Comparison of ENCODE assay signal across 10 cellular contexts in the genomic region with DNA sequence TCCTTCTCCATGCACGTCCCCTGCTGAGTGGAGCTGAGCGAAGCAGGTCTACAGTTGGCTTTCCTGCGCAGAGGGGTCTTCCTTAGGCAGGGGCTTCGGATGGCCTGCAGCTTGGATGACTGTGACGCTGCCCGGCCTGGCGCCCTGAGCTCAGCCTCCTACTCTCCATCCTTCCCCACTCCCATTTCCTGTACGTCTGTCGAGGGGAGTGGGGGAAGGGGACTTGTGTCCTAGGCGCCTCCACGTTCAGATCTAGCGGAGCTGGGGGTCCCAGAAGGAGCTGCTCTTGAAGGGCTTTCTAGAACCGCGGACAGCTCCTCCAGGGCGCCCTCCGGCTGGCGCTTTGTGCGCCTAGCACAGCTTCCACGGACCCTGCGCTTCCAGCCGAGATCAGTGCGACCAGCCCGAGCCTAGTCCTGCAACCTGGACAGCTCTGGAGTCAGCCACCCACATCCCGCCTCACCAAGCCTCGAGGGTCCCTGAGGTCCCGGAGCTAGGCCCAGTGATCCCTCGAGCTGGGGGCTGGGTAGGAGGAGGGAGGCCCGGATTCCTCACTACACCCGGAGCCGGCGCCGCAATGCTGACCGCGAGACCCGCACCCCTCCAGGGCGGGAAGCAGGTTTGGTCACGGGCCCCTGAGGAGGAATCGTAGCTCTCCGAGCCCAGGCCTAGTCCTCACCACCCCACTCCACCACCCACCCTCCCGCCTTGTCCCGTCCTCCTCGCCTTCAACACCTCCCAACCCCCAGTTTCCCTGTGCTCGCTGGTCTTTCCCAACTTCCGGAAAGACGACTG. TPM values are rescaled to one million over a fixed set of nuclear protein-coding genes. Genes with fewer than 3 reads are reported as not detected.
DNase-seq lines count a peak whose midpoint lies in the region; ATAC-seq and TF ChIP-seq lines count a peak whose summit lies in the region.
"Had no signal": no experiment of that assay in that cellular context is flagged by ENCODE, and none has a peak within 500 bp of the region (broad histone marks: within the 10 kb centered on the region; RNA-seq: fewer than 3 reads in every experiment).

No MANE protein-coding gene starts in this region.

- no peak overlapping the region for H3K18ac ChIP-seq in mesendoderm (ENCODE audit: low read length)

- CTCF ChIA-PET in MCF 10A (lab: Yijun Ruan, JAX), result interaction anchor here (0.6 to 1.0 kb wide), 4 partner anchors 13 to 1752 kb away, joined by 3 to 7 read pairs (median 4); no protein-coding TSS in a partner anchor

- H3K4me1 Mint-ChIP-seq in MCF 10A (ENCODE audit: insufficient read depth, unreplicated experiment) (peaks cover 6% of the 10 kb centered on the region), type B pancreatic cell (ENCODE audit: unreplicated experiment) (peaks cover 18% of the 10 kb centered on the region)

- no peak overlapping the region for H3K9ac ChIP-seq in mesendoderm (ENCODE audit: low read length)

- no CpG with 5 or more reads among the region's 45 CpGs for WGBS in mesendoderm (ENCODE audit: extremely low coverage, insufficient coverage, low lambda C conversion rate)

- H3K27me3 Mint-ChIP-seq in MCF 10A (ENCODE audit: insufficient read depth, unreplicated experiment), result peaks cover 34% of the 10 kb centered on the region
- H3K27me3 Mint-ChIP-seq in type B pancreatic cell, result peaks cover 76% of the 10 kb centered on the region

- POLR2A ChIA-PET in MCF 10A (lab: Yijun Ruan, JAX), result no interaction called here

- H4K5ac ChIP-seq in mesendoderm (ENCODE audit: low read length), result no peak overlapping the region

- H3K4ac ChIP-seq in mesendoderm (ENCODE audit: low read depth, low read length), result no peak overlapping the region

- no peaks in the 10 kb centered on the region for H3K36me3 ChIP-seq in breast epithelium
- H3K36me3 ChIP-seq in mesendoderm (ENCODE audit: control insufficient read depth, insufficient read depth, low read length), result no peaks in the 10 kb centered on the region

- TF ChIP-seq POLR2A in breast epithelium (IDR thresholded peaks at IDR 0.05), result no peak

- ATAC-seq in HG02623 (IDR thresholded peaks at IDR 0.05; ENCODE audit: unreplicated experiment), result no peak

- no peak overlapping the region for H3K23ac ChIP-seq in mesendoderm (ENCODE audit: low read length)

- H2BK15ac ChIP-seq in mesendoderm (replicated peaks; ENCODE audit: low read depth), result no peak overlapping the region

- no peaks in the 10 kb centered on the region for H3K9me3 ChIP-seq in breast epithelium

- no peaks in the 10 kb centered on the region for H3K36me3 Mint-ChIP-seq in MCF 10A (ENCODE audit: insufficient read depth, unreplicated experiment)
- no peaks in the 10 kb centered on the region for H3K36me3 Mint-ChIP-seq in type B pancreatic cell
- H3K36me3 Mint-ChIP-seq: T-cell had no signal

- no peaks in the 10 kb centered on the region for H3K79me2 ChIP-seq in mesendoderm (ENCODE audit: control insufficient read depth, insufficient read depth, low read length)

- no peak overlapping the region for H2BK5ac ChIP-seq in mesendoderm (ENCODE audit: low read length)

- no peak overlapping the region for H3K4me3 Mint-ChIP-seq in MCF 10A (ENCODE audit: unreplicated experiment)
- H3K4me3 Mint-ChIP-seq in type B pancreatic cell, result peak overlapping the region; percentile 91

- H3K4me1 ChIP-seq in breast epithelium (peaks cover 0 to 7% of the 10 kb centered on the region in 2 donors), mesendoderm (ENCODE audit: control insufficient read depth, low read depth, low read length) (peaks cover 1% of the 10 kb centered on the region)

- H3K4me3 ChIP-seq in breast epithelium (peak overlapping the region; percentile 55 to 77 (median 62)), mesendoderm (ENCODE audit: low read length) (no peak overlapping the region)

- no peaks in the 10 kb centered on the region for H3K9me3 Mint-ChIP-seq in MCF 10A (ENCODE audit: unreplicated experiment)
- no peaks in the 10 kb centered on the region for H3K9me3 Mint-ChIP-seq in type B pancreatic cell
- H3K9me3 Mint-ChIP-seq: T-cell had no signal

- H4K8ac ChIP-seq in mesendoderm (ENCODE audit: low read depth, low read length), result no peak overlapping the region

- H3K27ac ChIP-seq in breast epithelium (peak overlapping the region in 1 of 2 donors; percentile 9), caudate nucleus (ENCODE audit: low read depth, low read length) (peak overlapping the region; percentile 82), mesendoderm (ENCODE audit: low read depth, low read length) (no peak overlapping the region)

- H3K56ac ChIP-seq in mesendoderm (ENCODE audit: low read length), result no peak overlapping the region

- DNase-seq in breast epithelium (ENCODE audit: low spot score in 2 of 2) (peak in 1 of 2 donors; percentile 49), MCF 10A (ENCODE audit: unreplicated experiment) (no peak), caudate nucleus (lab: John Stamatoyannopoulos, UW) (peak in 9 of 61 donors; percentile 25 to 59 (median 47)), mesendoderm (peak; percentile 84), type B pancreatic cell (ENCODE audit: extremely low spot score, unreplicated experiment) (no peak), cerebellum (ENCODE audit: low spot score) (no peak), HUDEP-2 (lab: John Stamatoyannopoulos, UW; ENCODE audit: unreplicated experiment in 76 of 76) (no peak)
- DNase-seq: T-cell had no signal

- TF ChIP-seq CTCF in breast epithelium (IDR thresholded peaks at IDR 0.05), result no peak
- TF ChIP-seq CTCF in MCF 10A (IDR thresholded peaks at IDR 0.05; ENCODE audit: unreplicated experiment), result no peak
- no peak for TF ChIP-seq CTCF in type B pancreatic cell (conservative IDR thresholded peaks at IDR 0.05)

- H2BK120ac ChIP-seq in mesendoderm (ENCODE audit: low read depth, low read length), result no peak overlapping the region

- H2AK5ac ChIP-seq in mesendoderm (ENCODE audit: low read length), result no peak overlapping the region

- H3K79me1 ChIP-seq in mesendoderm (ENCODE audit: low read length), result no peaks in the 10 kb centered on the region

- H3K27me3 ChIP-seq in breast epithelium (peaks cover 0 to 48% of the 10 kb centered on the region in 2 donors), mesendoderm (ENCODE audit: insufficient read depth, low read length, poor library complexity) (peaks cover 54% of the 10 kb centered on the region)

- no TSS peak for BruUV-seq in MCF 10A (replicated peaks; lab: Mats Ljungman, UMichigan)

- H3K4me2 ChIP-seq in mesendoderm (ENCODE audit: low read length), result peak overlapping the region; percentile 1

- intact Hi-C loops in breast epithelium (cut with DNase I; ENCODE audit: low total_unique reads) (no loop called here), MCF 10A (cut with micrococcal nuclease) (no loop called here)

- H3K27ac Mint-ChIP-seq in MCF 10A (ENCODE audit: low read depth, unreplicated experiment), result no peak overlapping the region
- H3K27ac Mint-ChIP-seq in type B pancreatic cell, result peak overlapping the region; percentile 56

RNA-seq across cellular contexts. Expression of gene GRID1, which starts 1.8 kb away (rescaled TPM):
- total RNA-seq in breast epithelium (1 to 10 TPM; 2.3 to 8.5 (median 5.9) TPM), MCF 10A (2022) (not detected in 2 replicates), type B pancreatic cell (ENCODE audit: low replicate concordance) (2.4 and 9.2 TPM in 2 replicates), cerebellum (15.8 TPM)
- 0.28 TPM for polyA plus RNA-seq in mesendoderm (2013, experiment 1 of 2)
- polyA plus RNA-seq in mesendoderm (2013, experiment 2 of 2), result 0.29 TPM
- total RNA-seq: fibroblast of villous mesenchyme had no signal
